Comparison of ENCODE assay signal across 31 cellular contexts in the genomic region with DNA sequence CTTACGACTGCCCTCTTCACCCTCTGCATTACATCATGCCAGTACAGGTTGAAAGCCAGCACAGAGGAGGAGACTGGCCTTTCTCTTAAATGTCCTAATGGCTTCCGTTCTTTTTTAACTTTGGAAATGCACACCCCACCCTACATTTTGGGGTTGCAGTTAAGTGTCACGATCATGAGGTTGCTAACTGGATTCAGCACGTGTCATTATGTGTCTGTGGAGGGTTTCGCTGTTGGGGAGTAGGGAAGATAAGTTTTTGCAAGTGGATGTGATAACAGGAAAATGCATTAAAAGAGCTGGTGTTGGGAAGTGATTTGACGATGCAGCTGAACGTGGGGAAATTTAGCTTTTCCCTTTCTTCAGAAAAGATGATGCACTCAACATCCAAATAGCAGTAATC.
"Had no signal": no experiment of that assay in that cellular context is flagged by ENCODE, and none has a peak within 500 bp of the region (broad histone marks: within the 10 kb centered on the region; RNA-seq: fewer than 3 reads in every experiment).

No MANE protein-coding gene starts in this region.

- H3K36me3 ChIP-seq: adrenal gland, breast epithelium, cardiac muscle cell, colonic mucosa had no signal

- H3K27ac Mint-ChIP-seq: activated CD4-positive, alpha-beta memory T cell treated with anti-CD3 and anti-CD28 coated beads for 36 hours; activated CD4-positive, alpha-beta T cell treated with anti-CD3 and anti-CD28 coated beads for 36 hours; activated CD4-positive, alpha-beta T cell treated with anti-CD3 and anti-CD28 coated beads, Interleukin-2, amount 10 ng/mL, durations not matched to agents 24 days and 14 days; activated CD8-positive, alpha-beta memory T cell treated with anti-CD3 and anti-CD28 coated beads, Interleukin-2, amount 10 ng/mL, durations not matched to agents 7 days and 5 days; activated CD8-positive, alpha-beta T cell treated with anti-CD3 and anti-CD28 coated beads, Interleukin-2, amount 10 ng/mL, durations not matched to agents 7 days and 5 days; activated naive CD4-positive, alpha-beta T cell treated with anti-CD3 and anti-CD28 coated beads for 36 hours; activated naive CD4-positive, alpha-beta T cell treated with anti-CD3 and anti-CD28 coated beads, Interleukin-2, amount 50 U/mL, for 24 hours; activated naive CD8-positive, alpha-beta T cell treated with anti-CD3 and anti-CD28 coated beads for 36 hours; activated naive CD8-positive, alpha-beta T cell treated with anti-CD3 and anti-CD28 coated beads, Interleukin-2, amount 50 U/mL, for 24 hours; activated T-helper 1 cell treated with anti-CD3 and anti-CD28 coated beads, Interleukin-12 subunit alpha, Interleukin-12 subunit beta, Interleukin-2, Interleukin-4 antibody, amounts not matched to agents 30 ng/mL and 10 ng/mL and 1 ng/mL, durations not matched to agents 14 hours and 24 hours and 36 hours; activated T-helper 2 cell treated with anti-CD3 and anti-CD28 coated beads, Interferon-gamma antibody, Interleukin-2, Interleukin-4, amounts not matched to agents 10 μg/mL and 5 μg/mL and 100 μg/mL, durations not matched to agents 14 hours and 24 hours and 36 hours; brain had no signal

- H3K27ac ChIP-seq: adrenal gland, breast epithelium, cardiac muscle cell, colonic mucosa, esophagus muscularis mucosa, gastroesophageal sphincter had no signal

- ATAC-seq: activated CD4-positive, alpha-beta T cell treated with anti-CD3 and anti-CD28 coated beads for 36 hours; activated CD8-positive, alpha-beta memory T cell treated with anti-CD3 and anti-CD28 coated beads, Interleukin-2, amount 10 ng/mL, durations not matched to agents 7 days and 5 days; activated CD8-positive, alpha-beta T cell treated with anti-CD3 and anti-CD28 coated beads, Interleukin-2, amount 10 ng/mL, durations not matched to agents 7 days and 5 days; gastroesophageal sphincter had no signal

- H3K4me1 ChIP-seq: breast epithelium, colonic mucosa had no signal

- H3K27me3 Mint-ChIP-seq: activated CD4-positive, alpha-beta memory T cell treated with anti-CD3 and anti-CD28 coated beads for 36 hours; activated CD4-positive, alpha-beta T cell treated with anti-CD3 and anti-CD28 coated beads for 36 hours; activated CD4-positive, alpha-beta T cell treated with anti-CD3 and anti-CD28 coated beads, Interleukin-2, amount 10 ng/mL, durations not matched to agents 24 days and 14 days; activated CD8-positive, alpha-beta memory T cell treated with anti-CD3 and anti-CD28 coated beads, Interleukin-2, amount 10 ng/mL, durations not matched to agents 7 days and 5 days; activated naive CD4-positive, alpha-beta T cell treated with anti-CD3 and anti-CD28 coated beads, Interleukin-2, amount 50 U/mL, for 24 hours; activated naive CD8-positive, alpha-beta T cell treated with anti-CD3 and anti-CD28 coated beads for 36 hours; activated naive CD8-positive, alpha-beta T cell treated with anti-CD3 and anti-CD28 coated beads, Interleukin-2, amount 50 U/mL, for 24 hours; brain had no signal

- H3K9me3 Mint-ChIP-seq: activated CD4-positive, alpha-beta memory T cell treated with anti-CD3 and anti-CD28 coated beads for 36 hours; activated CD4-positive, alpha-beta T cell treated with anti-CD3 and anti-CD28 coated beads, Interleukin-2, amount 10 ng/mL, durations not matched to agents 24 days and 14 days; activated naive CD4-positive, alpha-beta T cell treated with anti-CD3 and anti-CD28 coated beads for 36 hours; activated naive CD4-positive, alpha-beta T cell treated with anti-CD3 and anti-CD28 coated beads, Interleukin-2, amount 50 U/mL, for 24 hours; activated naive CD8-positive, alpha-beta T cell treated with anti-CD3 and anti-CD28 coated beads for 36 hours; activated naive CD8-positive, alpha-beta T cell treated with anti-CD3 and anti-CD28 coated beads, Interleukin-2, amount 50 U/mL, for 24 hours; activated T-helper 1 cell treated with anti-CD3 and anti-CD28 coated beads, Interleukin-12 subunit alpha, Interleukin-12 subunit beta, Interleukin-2, Interleukin-4 antibody, amounts not matched to agents 30 ng/mL and 10 ng/mL and 1 ng/mL, durations not matched to agents 14 hours and 24 hours and 36 hours; activated T-helper 2 cell treated with anti-CD3 and anti-CD28 coated beads, Interferon-gamma antibody, Interleukin-2, Interleukin-4, amounts not matched to agents 10 μg/mL and 5 μg/mL and 100 μg/mL, durations not matched to agents 14 hours and 24 hours and 36 hours; brain had no signal

- H3K4me3 ChIP-seq: adrenal gland, breast epithelium, cardiac muscle cell, colonic mucosa, esophagus muscularis mucosa, gastroesophageal sphincter had no signal

- H3K27me3 ChIP-seq: adrenal gland, breast epithelium, cardiac muscle cell, colonic mucosa, esophagus muscularis mucosa, gastroesophageal sphincter had no signal

- H3K4me3 Mint-ChIP-seq: activated CD4-positive, alpha-beta memory T cell treated with anti-CD3 and anti-CD28 coated beads for 36 hours; activated CD4-positive, alpha-beta T cell treated with anti-CD3 and anti-CD28 coated beads for 36 hours; activated CD4-positive, alpha-beta T cell treated with anti-CD3 and anti-CD28 coated beads, Interleukin-2, amount 10 ng/mL, durations not matched to agents 24 days and 14 days; activated CD8-positive, alpha-beta memory T cell treated with anti-CD3 and anti-CD28 coated beads, Interleukin-2, amount 10 ng/mL, durations not matched to agents 7 days and 5 days; activated CD8-positive, alpha-beta T cell treated with anti-CD3 and anti-CD28 coated beads, Interleukin-2, amount 10 ng/mL, durations not matched to agents 7 days and 5 days; activated naive CD4-positive, alpha-beta T cell treated with anti-CD3 and anti-CD28 coated beads for 36 hours; activated naive CD4-positive, alpha-beta T cell treated with anti-CD3 and anti-CD28 coated beads, Interleukin-2, amount 50 U/mL, for 24 hours; activated naive CD8-positive, alpha-beta T cell treated with anti-CD3 and anti-CD28 coated beads for 36 hours; activated naive CD8-positive, alpha-beta T cell treated with anti-CD3 and anti-CD28 coated beads, Interleukin-2, amount 50 U/mL, for 24 hours; activated T-helper 1 cell treated with anti-CD3 and anti-CD28 coated beads, Interleukin-12 subunit alpha, Interleukin-12 subunit beta, Interleukin-2, Interleukin-4 antibody, amounts not matched to agents 30 ng/mL and 10 ng/mL and 1 ng/mL, durations not matched to agents 14 hours and 24 hours and 36 hours; brain had no signal

- DNase-seq: activated CD4-positive, alpha-beta memory T cell treated with anti-CD3 and anti-CD28 coated beads for 36 hours; activated CD4-positive, alpha-beta T cell treated with anti-CD3 and anti-CD28 coated beads for 36 hours; activated CD4-positive, alpha-beta T cell treated with anti-CD3 and anti-CD28 coated beads, Interleukin-2, amount 10 ng/mL, durations not matched to agents 24 days and 14 days; activated CD4-positive, CD25-positive, alpha-beta regulatory T cell; activated CD4-positive, CD25-positive, alpha-beta regulatory T cell treated with anti-CD3 and anti-CD28 coated beads, Interleukin-2, amount 50 U/mL, for 72 hours; activated CD8-positive, alpha-beta memory T cell treated with anti-CD3 and anti-CD28 coated beads, Interleukin-2, amount 10 ng/mL, durations not matched to agents 7 days and 5 days; activated CD8-positive, alpha-beta memory T cell treated with anti-CD3 and anti-CD28 coated beads, Interleukin-2, amount 50 U/mL, for 4 hours; activated CD8-positive, alpha-beta T cell treated with anti-CD3 and anti-CD28 coated beads, Interleukin-2, amount 10 ng/mL, durations not matched to agents 7 days and 5 days; activated effector memory CD4-positive, alpha-beta T cell treated with anti-CD3 and anti-CD28 coated beads, Interleukin-2, amount 50 U/mL, for 16 hours; activated naive CD4-positive, alpha-beta T cell treated with anti-CD3 and anti-CD28 coated beads for 36 hours; activated naive CD8-positive, alpha-beta T cell treated with anti-CD3 and anti-CD28 coated beads for 36 hours; activated naive CD8-positive, alpha-beta T cell treated with anti-CD3 and anti-CD28 coated beads, Interleukin-2, amount 50 U/mL, for 24 hours; activated T-cell treated with anti-CD3 and anti-CD28 coated beads, Interleukin-2, amount 50 U/mL, for 1 hour; activated T-cell treated with anti-CD3 and anti-CD28 coated beads, Interleukin-2, amount 50 U/mL, for 48 hours; adrenal gland; amygdala; aorta; central memory CD4-positive, alpha-beta T cell; cerebellar nuclear complex; colonic mucosa; effector CD8-positive, alpha-beta T cell; foreskin melanocyte; T-helper 2 cell had no signal

- H3K9me3 ChIP-seq: adrenal gland, breast epithelium, colonic mucosa, esophagus muscularis mucosa, gastroesophageal sphincter had no signal
